ENCODE assay signal across 1 cellular context in the genomic region with DNA sequence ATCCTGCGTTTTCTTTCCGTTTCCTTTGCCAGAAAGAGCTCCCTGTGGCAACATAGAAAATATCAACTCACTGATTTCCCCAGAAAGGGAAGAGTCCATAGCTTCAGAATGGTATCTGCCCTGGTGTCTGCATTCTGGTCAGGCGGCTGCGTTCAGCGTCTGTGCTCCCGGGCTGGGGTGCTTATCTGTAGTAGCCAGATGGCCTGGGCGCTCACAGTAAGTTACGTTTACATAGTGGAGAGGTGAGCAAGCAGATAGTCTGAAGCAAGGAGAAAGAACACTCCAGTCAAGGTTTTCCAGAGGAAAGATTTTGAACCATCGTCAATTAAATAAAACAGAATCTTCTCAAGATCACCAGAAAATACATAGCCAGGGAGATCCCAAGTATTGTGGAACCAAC. TPM values are rescaled to one million over a fixed set of nuclear protein-coding genes. Genes with fewer than 3 reads are reported as not detected.
"Had no signal": no experiment of that assay in that cellular context is flagged by ENCODE, and none has a peak within 500 bp of the region (broad histone marks: within the 10 kb centered on the region; RNA-seq: fewer than 3 reads in every experiment).

No MANE protein-coding gene starts in this region.

RNA-seq across cellular contexts. Expression of a gene that starts 29.4 kb away (rescaled TPM):
- total RNA-seq: gastrocnemius medialis had no signal
